ENCODE assay signal across 1 cellular context in the genomic region with DNA sequence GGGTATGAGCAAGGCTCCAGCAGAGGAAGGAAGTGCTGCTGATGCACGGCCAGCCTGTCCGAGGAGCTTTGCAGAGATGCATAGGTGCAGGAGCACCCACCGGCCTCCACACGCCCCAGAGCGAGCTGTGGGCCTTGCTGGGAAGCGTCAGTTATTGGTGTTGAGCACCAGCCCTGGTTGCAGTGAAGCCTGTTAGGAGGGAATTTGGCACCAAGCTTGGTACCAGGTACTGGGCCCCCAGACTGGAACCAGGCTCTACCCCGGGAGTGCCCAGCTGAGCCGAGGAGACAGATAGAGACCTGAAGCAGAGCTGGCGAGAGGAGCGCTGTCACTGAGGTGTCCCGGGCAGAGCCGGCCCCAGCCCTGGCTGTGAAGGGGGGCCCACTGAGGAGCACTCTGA.
TF ChIP-seq lines count a peak whose summit lies in the region.

No MANE protein-coding gene starts in this region.

TF ChIP-seq in GM12878, 131 proteins besides CTCF, POLR2A, EP300 and RAD21:
- TF ChIP-seq, protein P1, sequence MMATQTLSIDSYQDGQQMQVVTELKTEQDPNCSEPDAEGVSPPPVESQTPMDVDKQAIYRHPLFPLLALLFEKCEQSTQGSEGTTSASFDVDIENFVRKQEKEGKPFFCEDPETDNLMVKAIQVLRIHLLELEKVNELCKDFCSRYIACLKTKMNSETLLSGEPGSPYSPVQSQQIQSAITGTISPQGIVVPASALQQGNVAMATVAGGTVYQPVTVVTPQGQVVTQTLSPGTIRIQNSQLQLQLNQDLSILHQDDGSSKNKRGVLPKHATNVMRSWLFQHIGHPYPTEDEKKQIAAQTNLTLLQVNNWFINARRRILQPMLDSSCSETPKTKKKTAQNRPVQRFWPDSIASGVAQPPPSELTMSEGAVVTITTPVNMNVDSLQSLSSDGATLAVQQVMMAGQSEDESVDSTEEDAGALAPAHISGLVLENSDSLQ (IDR thresholded peaks at IDR 0.05) = no peak
- TF ChIP-seq RFX5 (IDR thresholded peaks at IDR 0.05; ENCODE audit: low read depth, low read length) = no peak
- TF ChIP-seq, protein P2, sequence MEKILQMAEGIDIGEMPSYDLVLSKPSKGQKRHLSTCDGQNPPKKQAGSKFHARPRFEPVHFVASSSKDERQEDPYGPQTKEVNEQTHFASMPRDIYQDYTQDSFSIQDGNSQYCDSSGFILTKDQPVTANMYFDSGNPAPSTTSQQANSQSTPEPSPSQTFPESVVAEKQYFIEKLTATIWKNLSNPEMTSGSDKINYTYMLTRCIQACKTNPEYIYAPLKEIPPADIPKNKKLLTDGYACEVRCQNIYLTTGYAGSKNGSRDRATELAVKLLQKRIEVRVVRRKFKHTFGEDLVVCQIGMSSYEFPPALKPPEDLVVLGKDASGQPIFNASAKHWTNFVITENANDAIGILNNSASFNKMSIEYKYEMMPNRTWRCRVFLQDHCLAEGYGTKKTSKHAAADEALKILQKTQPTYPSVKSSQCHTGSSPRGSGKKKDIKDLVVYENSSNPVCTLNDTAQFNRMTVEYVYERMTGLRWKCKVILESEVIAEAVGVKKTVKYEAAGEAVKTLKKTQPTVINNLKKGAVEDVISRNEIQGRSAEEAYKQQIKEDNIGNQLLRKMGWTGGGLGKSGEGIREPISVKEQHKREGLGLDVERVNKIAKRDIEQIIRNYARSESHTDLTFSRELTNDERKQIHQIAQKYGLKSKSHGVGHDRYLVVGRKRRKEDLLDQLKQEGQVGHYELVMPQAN (conservative IDR thresholded peaks at IDR 0.05) = no peak
- 0 out of 2 replicates have a peak, but pooled peaks have one; percentile 9 for TF ChIP-seq POLR2AphosphoS2 (IDR thresholded peaks at IDR 0.05; ENCODE audit: low read depth, low read length)
- no peak for TF ChIP-seq RBBP5 (conservative IDR thresholded peaks at IDR 0.05)
